In the genomic region with DNA sequence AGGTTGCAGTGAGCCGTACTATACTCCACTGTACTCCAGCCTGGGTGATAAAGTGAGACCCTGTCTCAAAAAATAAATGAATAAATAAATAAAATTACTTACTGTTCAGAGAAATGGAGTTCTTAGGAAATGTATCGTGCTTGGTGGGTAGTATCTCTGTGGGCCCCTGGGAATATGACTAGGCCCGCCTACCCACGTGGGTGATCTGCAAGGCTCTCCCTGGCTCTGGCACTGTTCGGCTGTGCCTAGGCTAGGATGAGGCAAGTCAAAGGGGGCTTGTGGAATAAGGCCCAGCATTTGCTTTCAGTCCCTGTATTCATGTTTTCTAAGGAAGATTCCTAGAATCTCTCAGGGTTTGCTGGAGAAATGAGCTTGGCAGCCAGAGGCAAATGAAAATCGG, we compare ENCODE assay signal across 10 cellular contexts. TPM values are rescaled to one million over a fixed set of nuclear protein-coding genes. Genes with fewer than 3 reads are reported as not detected.
DNase-seq lines count a peak whose midpoint lies in the region; ATAC-seq, FAIRE-seq and TF ChIP-seq lines count a peak whose summit lies in the region.
"Had no signal": no experiment of that assay in that cellular context is flagged by ENCODE, and none has a peak within 500 bp of the region (broad histone marks: within the 10 kb centered on the region; RNA-seq: fewer than 3 reads in every experiment).

No MANE protein-coding gene starts in this region.

- H3K27me3 ChIP-seq in adipocyte (replicated peaks; ENCODE audit: control insufficient read depth, insufficient read depth, low read length) = no peaks in the 10 kb centered on the region
- H3K27me3 ChIP-seq in right lobe of liver = no peaks in the 10 kb centered on the region
- no peaks in the 10 kb centered on the region for H3K27me3 ChIP-seq in gastrocnemius medialis

- H3K36me3 ChIP-seq in adipocyte (ENCODE audit: control insufficient read depth, insufficient read depth, low read length, severe bottlenecking) (no peaks in the 10 kb centered on the region), right lobe of liver (no peaks in the 10 kb centered on the region), gastrocnemius medialis (no peaks in the 10 kb centered on the region)

- H3K27ac ChIP-seq in C4-2B (peak overlapping the region; percentile 90), right lobe of liver (peak overlapping the region; percentile 34 to 60 (median 60)), gastrocnemius medialis (peak overlapping the region; percentile 54 to 72 (median 68))

- TF ChIP-seq CTCF in C4-2B (conservative IDR thresholded peaks at IDR 0.05) = no peak
- TF ChIP-seq CTCF in right lobe of liver (IDR thresholded peaks at IDR 0.05) = no peak
- TF ChIP-seq CTCF in gastrocnemius medialis (IDR thresholded peaks at IDR 0.05 in 4 of 5, conservative IDR thresholded peaks at IDR 0.05 in 1 of 5) = no peak

- peaks cover 25% of the 10 kb centered on the region for H3K4me1 ChIP-seq in adipocyte (ENCODE audit: control insufficient read depth, insufficient read depth, low read length)
- H3K4me1 ChIP-seq in right lobe of liver = peaks cover 0 to 21% (median 4%) of the 10 kb centered on the region in 4 donors
- H3K4me1 ChIP-seq in gastrocnemius medialis = peaks cover 11 to 24% of the 10 kb centered on the region in 2 donors

- TF ChIP-seq POLR2A in right lobe of liver (IDR thresholded peaks at IDR 0.05) (no peak), gastrocnemius medialis (IDR thresholded peaks at IDR 0.05) (no peak), GM12892 (IDR thresholded peaks at IDR 0.05; ENCODE audit: low read depth, low read length) (no peak)

- WGBS in right lobe of liver (ENCODE audit: insufficient coverage, low coverage, low lambda C conversion rate, missing lambda C conversion rate) = 81% methylated on average over 5 of the region's 6 CpGs

- no peak for DNase-seq in adipocyte (ENCODE audit: low read depth)
- no peak for DNase-seq in right lobe of liver
- no peak for DNase-seq in gastrocnemius medialis
- no peak for DNase-seq in NCI-H446 (lab: John Stamatoyannopoulos, UW)
- no peak for DNase-seq in GM12892 (ENCODE audit: insufficient read length)
- DNase-seq: SIG-M5 had no signal

- H3K9me3 ChIP-seq in adipocyte (ENCODE audit: control insufficient read depth, low read length) (no peaks in the 10 kb centered on the region), right lobe of liver (no peaks in the 10 kb centered on the region), gastrocnemius medialis (no peaks in the 10 kb centered on the region)

- intact Hi-C loops in right lobe of liver (cut with DNase I) (no loop called here), gastrocnemius medialis (cut with DNase I; ENCODE audit: low total_unique reads) (no loop called here)

- ATAC-seq in right lobe of liver (no peak), gastrocnemius medialis (no peak), HG02759 (IDR thresholded peaks at IDR 0.05; ENCODE audit: unreplicated experiment) (no peak), GM18519 (IDR thresholded peaks at IDR 0.05; ENCODE audit: low FRiP score, unreplicated experiment) (no peak)

- H3K9ac ChIP-seq in adipocyte (ENCODE audit: low read length) = peak overlapping the region; percentile 77

- in situ Hi-C loops in gastrocnemius medialis (cut with MboI; ENCODE audit: low sequenced_read_pairs in 4 of 4) = loop anchor here (5.0 to 10.0 kb wide), 2 partner anchors 64 to 67 kb away; no protein-coding TSS in a partner anchor

- FAIRE-seq in GM12892 (lab: Jason Lieb, UNC) = no peak

- H3K4me3 ChIP-seq in adipocyte (ENCODE audit: low read length) (no peak overlapping the region), right lobe of liver (no peak overlapping the region), gastrocnemius medialis (no peak overlapping the region)

RNA-seq across cellular contexts. Expression of gene CSRP1, which starts 4.5 kb away (rescaled TPM):
- total RNA-seq in right lobe of liver (100 to 1,000 TPM in 2 of 6 experiments, 10 to 100 TPM in 4; 54.9 to 158 (median 87.0) TPM), gastrocnemius medialis (10 to 100 TPM; 22.7 to 91.1 (median 68.9) TPM)
- 35.2 TPM for polyA plus RNA-seq in GM12892 (2012; ENCODE audit: missing spikeins)

RNA-seq across cellular contexts. Expression of gene NAV1, which starts 27.5 kb away (rescaled TPM):
- total RNA-seq in right lobe of liver (1 to 10 TPM; 2.1 to 7.4 (median 3.7) TPM), gastrocnemius medialis (1 to 10 TPM; 4.2 to 9.1 (median 7.1) TPM)
- polyA plus RNA-seq in GM12892 (2012; ENCODE audit: missing spikeins) = 0.61 TPM

RNA-seq across cellular contexts. Expression of gene PHLDA3, which starts 42.4 kb away (rescaled TPM):
- total RNA-seq in right lobe of liver (10 to 100 TPM in 1 of 6 experiments, 1 to 10 TPM in 5; 1.0 to 10.9 (median 2.7) TPM), gastrocnemius medialis (10 to 100 TPM in 3 of 4 donors, 1 to 10 TPM in 1; 7.4 to 91.8 (median 62.7) TPM)
- polyA plus RNA-seq in GM12892 (2012; ENCODE audit: missing spikeins) = 5.7 TPM
- polyA plus RNA-seq: CD14-positive monocyte had no signal
